Comparison of ENCODE assay signal across 13 cellular contexts in genomic region chr10:11179231-11180105, GRCh38.
A peak's percentile ranks its signal among the peaks of the same experiment; 100 is the strongest.
DNase-seq lines count a peak whose midpoint lies in the region; ATAC-seq and TF ChIP-seq lines count a peak whose summit lies in the region.
"Had no signal": no experiment of that assay in that cellular context is flagged by ENCODE, and none has a peak within 500 bp of the region (broad histone marks: within the 10 kb centered on the region; RNA-seq: fewer than 3 reads in every experiment).

No MANE protein-coding gene starts in this region.

- TF ChIP-seq CTCF in KMS-11 (conservative IDR thresholded peaks at IDR 0.05; ENCODE audit: low read depth, low read length): no peak
- TF ChIP-seq CTCF in dorsolateral prefrontal cortex (IDR thresholded peaks at IDR 0.05 in 54 of 56, conservative IDR thresholded peaks at IDR 0.05 in 2 of 56; ENCODE audit: low read depth in 1 of 56, partially characterized antibody in 56 of 56): no peak

- H3K27me3 ChIP-seq in KMS-11 (ENCODE audit: insufficient read depth, low read depth) (no peaks in the 10 kb centered on the region), dorsolateral prefrontal cortex (peaks cover 0 to 30% (median 0%) of the 10 kb centered on the region in 45 donors), HAP-1 (ENCODE audit: low read depth) (no peaks in the 10 kb centered on the region)
- H3K27me3 ChIP-seq: left lung, pancreas had no signal

- H3K4me3 Mint-ChIP-seq in activated naive CD4-positive, alpha-beta T cell treated with anti-CD3 and anti-CD28 coated beads for 36 hours: peak overlapping the region; percentile 82
- H3K4me3 Mint-ChIP-seq in stimulated activated naive CD8-positive, alpha-beta T cell treated with anti-CD3 and anti-CD28 coated beads, Interleukin-15, amount 100 ng/mL, for 72 hours: peak overlapping the region in 1 of 2 donors; percentile 90

- no peaks in the 10 kb centered on the region for H3K9me3 Mint-ChIP-seq in activated naive CD4-positive, alpha-beta T cell treated with anti-CD3 and anti-CD28 coated beads for 36 hours
- peaks cover 0 to 6% of the 10 kb centered on the region in 2 donors for H3K9me3 Mint-ChIP-seq in stimulated activated naive CD8-positive, alpha-beta T cell treated with anti-CD3 and anti-CD28 coated beads, Interleukin-15, amount 100 ng/mL, for 72 hours

- no peaks in the 10 kb centered on the region for H4K20me1 ChIP-seq in KMS-11 (ENCODE audit: insufficient read depth)

- no peak overlapping the region for H3K9ac ChIP-seq in KMS-11

- peaks cover 88% of the 10 kb centered on the region for H3K4me1 Mint-ChIP-seq in activated naive CD4-positive, alpha-beta T cell treated with anti-CD3 and anti-CD28 coated beads for 36 hours (ENCODE audit: low read depth)
- H3K4me1 Mint-ChIP-seq in stimulated activated naive CD8-positive, alpha-beta T cell treated with anti-CD3 and anti-CD28 coated beads, Interleukin-15, amount 100 ng/mL, for 72 hours: peaks cover 99% of the 10 kb centered on the region

- no peaks in the 10 kb centered on the region for H3K27me3 Mint-ChIP-seq in activated naive CD4-positive, alpha-beta T cell treated with anti-CD3 and anti-CD28 coated beads for 36 hours (ENCODE audit: low read depth)
- H3K27me3 Mint-ChIP-seq in stimulated activated naive CD8-positive, alpha-beta T cell treated with anti-CD3 and anti-CD28 coated beads, Interleukin-15, amount 100 ng/mL, for 72 hours: no peaks in the 10 kb centered on the region

- H3K9me3 ChIP-seq in HAP-1: no peaks in the 10 kb centered on the region
- H3K9me3 ChIP-seq: left lung, pancreas had no signal

- H3K36me3 ChIP-seq in KMS-11 (ENCODE audit: insufficient read depth) (no peaks in the 10 kb centered on the region; the same call in 1 of the 2 replicates), HAP-1 (replicated peaks) (no peaks in the 10 kb centered on the region)
- H3K36me3 ChIP-seq: pancreas had no signal

- DNase-seq in activated naive CD4-positive, alpha-beta T cell treated with anti-CD3 and anti-CD28 coated beads for 36 hours: no peak
- DNase-seq in activated naive CD4-positive, alpha-beta T cell treated with Interleukin-2 at 50 U/mL for 16 hours: no peak
- no peak for DNase-seq in dorsolateral prefrontal cortex
- no peak for DNase-seq in stimulated activated naive CD8-positive, alpha-beta T cell treated with anti-CD3 and anti-CD28 coated beads, Interleukin-15, amount 100 ng/mL, for 72 hours
- DNase-seq in ureter (ENCODE audit: low spot score): no peak
- DNase-seq in HAP-1 (ENCODE audit: low spot score in 2 of 2): no peak
- no peak for DNase-seq in SW 1271 (lab: John Stamatoyannopoulos, UW)
- DNase-seq: NCI-H69, SHP77 had no signal

- H3K27ac ChIP-seq in KMS-11 (peak overlapping the region; percentile 88), dorsolateral prefrontal cortex (peak overlapping the region in 55 of 59 donors; percentile 0 to 90 (median 71))
- H3K27ac ChIP-seq: pancreas had no signal

- peaks cover 63% of the 10 kb centered on the region; the same call in 1 of the 2 replicates for H3K79me2 ChIP-seq in KMS-11 (ENCODE audit: insufficient read depth, low read depth)

- H3K4me2 ChIP-seq in KMS-11: peak overlapping the region; percentile 35

- in situ Hi-C loops in HAP-1 (cut with MboI; ENCODE audit: low sequenced_read_pairs): no loop called here

- no peak overlapping the region for H3K27ac Mint-ChIP-seq in activated naive CD4-positive, alpha-beta T cell treated with anti-CD3 and anti-CD28 coated beads for 36 hours
- peak overlapping the region; percentile 98 for H3K27ac Mint-ChIP-seq in stimulated activated naive CD8-positive, alpha-beta T cell treated with anti-CD3 and anti-CD28 coated beads, Interleukin-15, amount 100 ng/mL, for 72 hours

- H3K4me1 ChIP-seq in KMS-11 (ENCODE audit: low read depth, poor library complexity, severe bottlenecking) (peaks cover 46% of the 10 kb centered on the region), HAP-1 (no peaks in the 10 kb centered on the region)
- H3K4me1 ChIP-seq: pancreas had no signal

- H2AFZ ChIP-seq in KMS-11 (ENCODE audit: low read depth): no peak overlapping the region

- CTCF ChIA-PET in activated naive CD4-positive, alpha-beta T cell treated with anti-CD3 and anti-CD28 coated beads for 36 hours (lab: Charles Lee): interaction anchor here (0.8 to 2.8 kb wide), 11 partner anchors 10 to 92 kb away, joined by 3 to 13 read pairs (median 4); no protein-coding TSS in a partner anchor

- no peak for ATAC-seq in stimulated activated naive CD8-positive, alpha-beta T cell treated with anti-CD3 and anti-CD28 coated beads, Interleukin-15, amount 100 ng/mL, for 72 hours
- ATAC-seq: HCT116 had no signal

- H3K36me3 Mint-ChIP-seq in activated naive CD4-positive, alpha-beta T cell treated with anti-CD3 and anti-CD28 coated beads for 36 hours (ENCODE audit: low read depth): peaks cover 56% of the 10 kb centered on the region

- intact Hi-C loops in activated naive CD4-positive, alpha-beta T cell treated with anti-CD3 and anti-CD28 coated beads for 36 hours (cut with micrococcal nuclease): loop anchor here (1.0 to 10.0 kb wide), 5 partner anchors 66 to 945 kb away; partner anchors contain the start of genes SEC61A2 and UPF2
- intact Hi-C loops in dorsolateral prefrontal cortex (cut with DNase I): loop anchor here (5.0 to 10.0 kb wide), 2 partner anchors 85 to 93 kb away; no protein-coding TSS in a partner anchor

- H3K4me3 ChIP-seq in KMS-11 (IDR thresholded peaks at IDR 0.05; ENCODE audit: insufficient read depth, low read depth, low read length) (no peak overlapping the region), dorsolateral prefrontal cortex (peak overlapping the region in 7 of 59 donors; percentile 1 to 41 (median 17)), HAP-1 (no peak overlapping the region)
- H3K4me3 ChIP-seq: pancreas had no signal
